In genomic region chr3:156677120-156677479, GRCh38 we compare ENCODE assay signal across 1 cellular context.
TF ChIP-seq lines count a peak whose summit lies in the region.

No MANE protein-coding gene starts in this region.

TF ChIP-seq in HEK293, 187 proteins besides CTCF, POLR2A, EP300 and RAD21 (continued from another document):
- TF ChIP-seq, protein P1, sequence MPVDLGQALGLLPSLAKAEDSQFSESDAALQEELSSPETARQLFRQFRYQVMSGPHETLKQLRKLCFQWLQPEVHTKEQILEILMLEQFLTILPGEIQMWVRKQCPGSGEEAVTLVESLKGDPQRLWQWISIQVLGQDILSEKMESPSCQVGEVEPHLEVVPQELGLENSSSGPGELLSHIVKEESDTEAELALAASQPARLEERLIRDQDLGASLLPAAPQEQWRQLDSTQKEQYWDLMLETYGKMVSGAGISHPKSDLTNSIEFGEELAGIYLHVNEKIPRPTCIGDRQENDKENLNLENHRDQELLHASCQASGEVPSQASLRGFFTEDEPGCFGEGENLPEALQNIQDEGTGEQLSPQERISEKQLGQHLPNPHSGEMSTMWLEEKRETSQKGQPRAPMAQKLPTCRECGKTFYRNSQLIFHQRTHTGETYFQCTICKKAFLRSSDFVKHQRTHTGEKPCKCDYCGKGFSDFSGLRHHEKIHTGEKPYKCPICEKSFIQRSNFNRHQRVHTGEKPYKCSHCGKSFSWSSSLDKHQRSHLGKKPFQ (tag by site-specific recombination; IDR thresholded peaks at IDR 0.05), result no peak
